Comparison of ENCODE assay signal across 18 cellular contexts in genomic region chr12:84983289-84983688, GRCh38. TPM values are rescaled to one million over a fixed set of nuclear protein-coding genes. Genes with fewer than 3 reads are reported as not detected.
A peak's percentile ranks its signal among the peaks of the same experiment; 100 is the strongest.
DNase-seq lines count a peak whose midpoint lies in the region; ATAC-seq and TF ChIP-seq lines count a peak whose summit lies in the region.
"Had no signal": no experiment of that assay in that cellular context is flagged by ENCODE, and none has a peak within 500 bp of the region (broad histone marks: within the 10 kb centered on the region; RNA-seq: fewer than 3 reads in every experiment).

No MANE protein-coding gene starts in this region.

- peak; percentile 12 for DNase-seq in GM23338 (ENCODE audit: low spot score)
- DNase-seq: Caco-2; CD8-positive, alpha-beta T cell; IMR-90; KBM-7 had no signal

- H3K27me3 Mint-ChIP-seq in GM23338 (ENCODE audit: insufficient read depth, low read depth, poor library complexity), result no peaks in the 10 kb centered on the region

- H3K4me1 Mint-ChIP-seq in GM23338, result peaks cover 15% of the 10 kb centered on the region; the same call in 2 of the 3 replicates
- H3K4me1 Mint-ChIP-seq: CD14-positive monocyte had no signal

- H3K4me3 ChIP-seq in DOHH2 (ENCODE audit: low read length) (peak overlapping the region; percentile 64), GM23338 (no peak overlapping the region), ectodermal cell (ENCODE audit: insufficient read depth, low read depth, low read length) (no peak overlapping the region), neuron (ENCODE audit: low read length) (no peak overlapping the region)

- H3K4me3 Mint-ChIP-seq in GM23338, result no peak overlapping the region
- H3K4me3 Mint-ChIP-seq: CD14-positive monocyte; CD8-positive, alpha-beta T cell had no signal

- H3F3A ChIP-seq in DOHH2 (ENCODE audit: control insufficient read depth, insufficient read depth) (peaks cover 44% of the 10 kb centered on the region), GM23338 (replicated peaks; ENCODE audit: low read depth) (no peaks in the 10 kb centered on the region)

- H3K27ac ChIP-seq in DOHH2 (ENCODE audit: low read depth, low read length) (peak overlapping the region; percentile 96), GM23338 (ENCODE audit: low read depth) (0 out of 2 replicates have a peak overlapping the region, but pooled peaks have one; percentile 28), ectodermal cell (ENCODE audit: insufficient read depth, low read depth, low read length, poor library complexity, severe bottlenecking) (peak overlapping the region; percentile 63)

- H4K20me1 ChIP-seq in DOHH2 (ENCODE audit: control insufficient read depth, insufficient read depth, low read depth, low read length), result no peaks in the 10 kb centered on the region
- no peaks in the 10 kb centered on the region for H4K20me1 ChIP-seq in GM23338 (replicated peaks; ENCODE audit: insufficient read depth)

- H3K36me3 ChIP-seq in DOHH2 (ENCODE audit: control insufficient read depth, low read length) (peaks cover 12% of the 10 kb centered on the region), GM23338 (ENCODE audit: insufficient read depth) (no peaks in the 10 kb centered on the region), ectodermal cell (ENCODE audit: control insufficient read depth, insufficient read depth, low read length) (no peaks in the 10 kb centered on the region), neuron (ENCODE audit: insufficient read depth, low read length) (no peaks in the 10 kb centered on the region)

- whole genome bisulfite sequencing in ectodermal cell, 2 experiments, result 70% methylated on average over 3 of the region's 3 CpGs

- no peaks in the 10 kb centered on the region; the same call in 1 of the 2 replicates for H3K9me3 ChIP-seq in DOHH2 (ENCODE audit: control insufficient read depth, insufficient read depth, low read length)
- H3K9me3 ChIP-seq in ectodermal cell (ENCODE audit: control insufficient read depth, low read length), result no peaks in the 10 kb centered on the region
- H3K9me3 ChIP-seq in neuron (ENCODE audit: low read length), result no peaks in the 10 kb centered on the region
- H3K9me3 ChIP-seq: Caco-2 had no signal

- TF ChIP-seq CTCF in DOHH2 (IDR thresholded peaks at IDR 0.05; ENCODE audit: low read depth, low read length, poor library complexity, severe bottlenecking) (peak; percentile 19), GM23338 (conservative IDR thresholded peaks at IDR 0.05; ENCODE audit: low read depth in 2 of 2) (peak; percentile 24 to 39; a peak in 3 of 4 replicates)

- ATAC-seq in GM23338 (peak; percentile 69), GM21360 (IDR thresholded peaks at IDR 0.05; ENCODE audit: unreplicated experiment) (no peak), GM18502 (IDR thresholded peaks at IDR 0.05; ENCODE audit: poor library complexity, unreplicated experiment) (no peak), HG02840 (IDR thresholded peaks at IDR 0.05; ENCODE audit: low FRiP score, unreplicated experiment) (no peak)
- ATAC-seq: CD8-positive, alpha-beta T cell; HCT116 had no signal

- H3K4me2 ChIP-seq in DOHH2 (ENCODE audit: low read length), result peak overlapping the region; percentile 74
- H3K4me2 ChIP-seq in GM23338, result no peak overlapping the region

- no peaks in the 10 kb centered on the region for H3K9me3 Mint-ChIP-seq in GM23338
- H3K9me3 Mint-ChIP-seq: CD14-positive monocyte; CD8-positive, alpha-beta T cell had no signal

- H2AFZ ChIP-seq in GM23338 (no peak overlapping the region), neuron (ENCODE audit: low read depth, low read length) (peak overlapping the region; percentile 24)

- no peaks in the 10 kb centered on the region for H3K36me3 Mint-ChIP-seq in GM23338 (ENCODE audit: low read depth)
- H3K36me3 Mint-ChIP-seq: CD14-positive monocyte; CD8-positive, alpha-beta T cell had no signal

- H3K27me3 ChIP-seq in DOHH2 (ENCODE audit: control insufficient read depth, low read length) (no peaks in the 10 kb centered on the region), GM23338 (ENCODE audit: insufficient read depth) (no peaks in the 10 kb centered on the region), ectodermal cell (ENCODE audit: control insufficient read depth, insufficient read depth, low read length, poor library complexity, severe bottlenecking) (no peaks in the 10 kb centered on the region), neuron (ENCODE audit: insufficient read depth, low read length) (no peaks in the 10 kb centered on the region)

- H3K27ac Mint-ChIP-seq in GM23338, result no peak overlapping the region; the same call in 1 of the 2 replicates
- H3K27ac Mint-ChIP-seq: CD14-positive monocyte; CD8-positive, alpha-beta T cell had no signal

- H3K79me2 ChIP-seq in DOHH2 (ENCODE audit: control insufficient read depth, low read length), result peaks cover 22% of the 10 kb centered on the region
- no peaks in the 10 kb centered on the region for H3K79me2 ChIP-seq in GM23338 (replicated peaks; ENCODE audit: insufficient read depth)

- peaks cover 81% of the 10 kb centered on the region for H3K4me1 ChIP-seq in DOHH2 (ENCODE audit: control insufficient read depth, low read length)
- peaks cover 6% of the 10 kb centered on the region; the same call in 1 of the 2 replicates for H3K4me1 ChIP-seq in GM23338 (ENCODE audit: insufficient read depth)
- H3K4me1 ChIP-seq in ectodermal cell (ENCODE audit: control insufficient read depth, insufficient read depth, low read length), result peaks cover 6% of the 10 kb centered on the region
- H3K4me1 ChIP-seq in neuron (ENCODE audit: insufficient read depth, low read length), result peaks cover 24% of the 10 kb centered on the region
- H3K4me1 ChIP-seq: Caco-2 had no signal

- H3K9me2 ChIP-seq in DOHH2 (replicated peaks; ENCODE audit: control insufficient read depth, low read length) (no peaks in the 10 kb centered on the region), GM23338 (ENCODE audit: insufficient read depth) (no peaks in the 10 kb centered on the region)

TF ChIP-seq in GM23338, 12 proteins besides CTCF, POLR2A, EP300 and RAD21:
- TF ChIP-seq REST (IDR thresholded peaks at IDR 0.05; ENCODE audit: unreplicated experiment) (no peak), EZH2 (IDR thresholded peaks at IDR 0.05; ENCODE audit: low read depth, unreplicated experiment) (no peak), CREB1 (CRISPR knock-in tag; IDR thresholded peaks at IDR 0.05; ENCODE audit: low read depth) (no peak), POLR2AphosphoS5 (IDR thresholded peaks at IDR 0.05; ENCODE audit: low read depth) (no peak), JUNB (IDR thresholded peaks at IDR 0.05; ENCODE audit: unreplicated experiment) (no peak), ETS1 (IDR thresholded peaks at IDR 0.05) (no peak), STAT1 (IDR thresholded peaks at IDR 0.05; ENCODE audit: unreplicated experiment) (no peak)

RNA-seq across cellular contexts. Expression of gene TSPAN19, which starts 52.8 kb away (rescaled TPM):
- total RNA-seq in GM23338 (2014; rRNA removed; shearing (Covaris generic)), result 0.50 and 0.80 TPM in 2 replicates
- 0.44 and 0.45 TPM in 2 replicates for polyA plus RNA-seq in GM23338 (2016; fragmentation: Nextera tagmentation; extraction: Ambion mirVana)
- polyA plus RNA-seq in ectodermal cell (2013, experiment 1 of 4), result 2.2 TPM
- 2.4 TPM for polyA plus RNA-seq in ectodermal cell (2013, experiment 2 of 4)
- polyA plus RNA-seq in ectodermal cell (2013, experiment 3 of 4), result 2.0 TPM
- 3.9 TPM for polyA plus RNA-seq in ectodermal cell (2013, experiment 4 of 4)
- total RNA-seq: A673; Caco-2; CD8-positive, alpha-beta T cell; G401; H4; HT-29; IMR-90 had no signal
- polyA plus RNA-seq: BJ, CD14-positive monocyte, IMR-90 had no signal

RNA-seq across cellular contexts. Expression of gene LRRIQ1, which starts 52.9 kb away (rescaled TPM):
- 0.47 and 1.4 TPM in 2 replicates for total RNA-seq in GM23338 (2014; rRNA removed; shearing (Covaris generic))
- polyA plus RNA-seq in GM23338 (2016; fragmentation: Nextera tagmentation; extraction: Ambion mirVana), result 3.2 and 4.0 TPM in 2 replicates
- 7.6 TPM for polyA plus RNA-seq in ectodermal cell (2013, experiment 1 of 4)
- 10.1 TPM for polyA plus RNA-seq in ectodermal cell (2013, experiment 2 of 4)
- 7.4 TPM for polyA plus RNA-seq in ectodermal cell (2013, experiment 3 of 4)
- polyA plus RNA-seq in ectodermal cell (2013, experiment 4 of 4), result 8.9 TPM
- total RNA-seq: Caco-2; CD8-positive, alpha-beta T cell; G401 had no signal
- polyA plus RNA-seq: BJ, CD14-positive monocyte had no signal

Comparison
In these comparisons a context has a peak if more than half of its experiments do, and no peak if none do; other contexts are left out.
1. H3K27ac ChIP-seq: peak in every context shown above with its lines; median percentile 96 in DOHH2; 63 in ectodermal cell; 28 in GM23338.